ENCODE assay signal across 27 cellular contexts in genomic region chr17:82446124-82446523, GRCh38. TPM values are rescaled to one million over a fixed set of nuclear protein-coding genes. Genes with fewer than 3 reads are reported as not detected.
DNase-seq lines count a peak whose midpoint lies in the region; ATAC-seq, FAIRE-seq and TF ChIP-seq lines count a peak whose summit lies in the region.
"Had no signal": no experiment of that assay in that cellular context is flagged by ENCODE, and none has a peak within 500 bp of the region (broad histone marks: within the 10 kb centered on the region; RNA-seq: fewer than 3 reads in every experiment).

No MANE protein-coding gene starts in this region.

- ATAC-seq in CD8-positive, alpha-beta T cell, result no peak
- ATAC-seq in K562 (no peak), HG03097 (IDR thresholded peaks at IDR 0.05; ENCODE audit: low FRiP score, unreplicated experiment) (no peak)
- ATAC-seq: left colon had no signal

- H4K91ac ChIP-seq in neuronal stem cell (ENCODE audit: low read depth, low read length, poor library complexity), result no peak overlapping the region

- 85% methylated on average over 10 of the region's 15 CpGs for WGBS in K562 (ENCODE audit: insufficient coverage, low coverage, missing lambda C conversion rate)
- WGBS in neuronal stem cell (ENCODE audit: extremely low coverage in 2 of 2, insufficient read length in 2 of 2, insufficient replicate concordance in 1 of 2), 2 donors, result no CpG with 5 or more reads among the region's 15 CpGs

- H2AK5ac ChIP-seq in neuronal stem cell (ENCODE audit: low read depth, low read length), result peak overlapping the region; percentile 89

- no peaks in the 10 kb centered on the region for H3K9me3 ChIP-seq in CD8-positive, alpha-beta T cell (ENCODE audit: low read length)
- no peaks in the 10 kb centered on the region for H3K9me3 ChIP-seq in K562 (replicated peaks; ENCODE audit: control insufficient read depth, insufficient read depth, low read depth, low read length)
- peaks cover 0 to 6% of the 10 kb centered on the region in 2 donors for H3K9me3 ChIP-seq in neuronal stem cell (replicated peaks in 1 of 2; ENCODE audit: control insufficient read depth in 2 of 2, insufficient read depth in 1 of 2, low read depth in 1 of 2, low read length in 2 of 2)
- H3K9me3 ChIP-seq: Caco-2, tibial artery had no signal

- peak overlapping the region; percentile 60 for H3K27ac Mint-ChIP-seq in activated CD4-positive, alpha-beta memory T cell treated with anti-CD3 and anti-CD28 coated beads for 36 hours
- H3K27ac Mint-ChIP-seq in activated CD4-positive, alpha-beta memory T cell treated with anti-CD3 and anti-CD28 coated beads, Interleukin-2, amount 10 ng/mL, durations not matched to agents 7 days and 5 days, result no peak overlapping the region
- peak overlapping the region; percentile 69 for H3K27ac Mint-ChIP-seq in CD8-positive, alpha-beta T cell
- H3K27ac Mint-ChIP-seq: nephron, progenitor cell of endocrine pancreas had no signal

- FAIRE-seq in K562 (lab: Jason Lieb, UNC), result no peak

- CTCF ChIA-PET in activated CD4-positive, alpha-beta memory T cell treated with anti-CD3 and anti-CD28 coated beads for 36 hours (lab: Charles Lee), result interaction anchor here (0.6 to 1.3 kb wide), 3 partner anchors 12 to 21 kb away, joined by 3 to 5 read pairs (median 4); no protein-coding TSS in a partner anchor
- CTCF ChIA-PET in activated CD4-positive, alpha-beta memory T cell treated with anti-CD3 and anti-CD28 coated beads, Interleukin-2, amount 10 ng/mL, durations not matched to agents 7 days and 5 days (lab: Charles Lee), result interaction anchor here (1.2 kb wide), 1 partner anchor 21 kb away, joined by 6 read pairs; no protein-coding TSS in a partner anchor
- CTCF ChIA-PET in CD8-positive, alpha-beta T cell (lab: Charles Lee), result interaction anchor here (0.9 kb wide), 1 partner anchor 32 kb away, joined by 4 read pairs; no protein-coding TSS in a partner anchor
- CTCF ChIA-PET in K562 (lab: Yijun Ruan, JAX; ENCODE audit: low intra/inter-chr PET ratio), result no interaction called here

- H3K4ac ChIP-seq in neuronal stem cell (ENCODE audit: low read length), result no peak overlapping the region

- H3K9ac ChIP-seq in K562 (ENCODE audit: insufficient read depth in 1 of 2, low read depth in 2 of 2, low read length in 2 of 2) (peak overlapping the region in 1 of 2 experiments; percentile 78; a peak in 2 of 4 replicates), neuronal stem cell (ENCODE audit: low read depth, low read length, poor library complexity) (no peak overlapping the region)
- H3K9ac ChIP-seq: GM23248 had no signal

- in situ Hi-C loops in K562 (cut with MboI), result no loop called here

- no peak overlapping the region for H3K4me3 Mint-ChIP-seq in activated CD4-positive, alpha-beta memory T cell treated with anti-CD3 and anti-CD28 coated beads for 36 hours
- no peak overlapping the region for H3K4me3 Mint-ChIP-seq in activated CD4-positive, alpha-beta memory T cell treated with anti-CD3 and anti-CD28 coated beads, Interleukin-2, amount 10 ng/mL, durations not matched to agents 7 days and 5 days
- H3K4me3 Mint-ChIP-seq in CD8-positive, alpha-beta T cell, result no peak overlapping the region

- POLR2A ChIA-PET in activated CD4-positive, alpha-beta memory T cell treated with anti-CD3 and anti-CD28 coated beads for 36 hours (lab: Charles Lee), result no interaction called here
- POLR2A ChIA-PET in activated CD4-positive, alpha-beta memory T cell treated with anti-CD3 and anti-CD28 coated beads, Interleukin-2, amount 10 ng/mL, durations not matched to agents 7 days and 5 days (lab: Charles Lee), result interaction anchor here (0.7 kb wide), 2 partner anchors 10 kb away, joined by 3 read pairs; no protein-coding TSS in a partner anchor
- POLR2A ChIA-PET in CD8-positive, alpha-beta T cell (lab: Charles Lee), result interaction anchor here (0.9 kb wide), 1 partner anchor 66 kb away, joined by 4 read pairs; no protein-coding TSS in a partner anchor
- POLR2A ChIA-PET in K562 (lab: Yijun Ruan, JAX), result interaction anchor here (0.6 to 1.3 kb wide), 4 partner anchors 13 to 231 kb away, joined by 3 to 4 read pairs (median 3); partner anchors contain the start of gene FOXK2

- H2BK120ac ChIP-seq in neuronal stem cell (ENCODE audit: low read depth, low read length), result no peak overlapping the region

- no peaks in the 10 kb centered on the region for H3K27me3 ChIP-seq in CD8-positive, alpha-beta T cell (ENCODE audit: insufficient read depth, low read length)
- H3K27me3 ChIP-seq in K562 (ENCODE audit: control insufficient read depth in 2 of 2, insufficient read depth in 2 of 2, low read length in 2 of 2) (no peaks in the 10 kb centered on the region), neuronal stem cell (ENCODE audit: control insufficient read depth in 3 of 3, insufficient read depth in 3 of 3, low read depth in 1 of 3, low read length in 3 of 3) (no peaks in the 10 kb centered on the region)
- H3K27me3 ChIP-seq: tibial artery had no signal

- no peak for TF ChIP-seq EP300 in K562 (IDR thresholded peaks at IDR 0.05; ENCODE audit: low read length)

- H2BK12ac ChIP-seq in neuronal stem cell (ENCODE audit: low read length), result no peak overlapping the region

- peaks cover 21% of the 10 kb centered on the region for H3K36me3 ChIP-seq in CD8-positive, alpha-beta T cell (ENCODE audit: insufficient read depth, low read length)
- H3K36me3 ChIP-seq in K562 (ENCODE audit: control insufficient read depth, insufficient read depth, low read length) (peaks cover 34% of the 10 kb centered on the region; the same call in 2 of the 3 replicates), neuronal stem cell (replicated peaks in 1 of 2; ENCODE audit: control insufficient read depth in 2 of 2, insufficient read depth in 2 of 2, low read length in 2 of 2) (peaks cover 24 to 68% of the 10 kb centered on the region in 2 donors)

- H3K4me1 Mint-ChIP-seq in activated CD4-positive, alpha-beta memory T cell treated with anti-CD3 and anti-CD28 coated beads for 36 hours (ENCODE audit: low read depth), result peaks cover 25% of the 10 kb centered on the region
- H3K4me1 Mint-ChIP-seq in activated CD4-positive, alpha-beta memory T cell treated with anti-CD3 and anti-CD28 coated beads, Interleukin-2, amount 10 ng/mL, durations not matched to agents 7 days and 5 days, result peaks cover 30% of the 10 kb centered on the region
- peaks cover 33% of the 10 kb centered on the region for H3K4me1 Mint-ChIP-seq in CD8-positive, alpha-beta T cell (ENCODE audit: low read depth)

- H3K4me1 ChIP-seq in CD8-positive, alpha-beta T cell (ENCODE audit: insufficient read depth, low read length), result peaks cover 21% of the 10 kb centered on the region
- H3K4me1 ChIP-seq in K562 (replicated peaks in 1 of 2; ENCODE audit: control insufficient read depth in 2 of 2, insufficient read depth in 2 of 2, low read length in 2 of 2), result peaks cover 5 to 57% of the 10 kb centered on the region in 2 experiments
- peaks cover 10 to 16% of the 10 kb centered on the region in 2 donors for H3K4me1 ChIP-seq in neuronal stem cell (ENCODE audit: control insufficient read depth in 2 of 2, insufficient read depth in 1 of 2, low read depth in 1 of 2, low read length in 2 of 2)

- H3K18ac ChIP-seq in neuronal stem cell (ENCODE audit: low read length), result no peak overlapping the region

- no peak overlapping the region for H4K8ac ChIP-seq in neuronal stem cell (ENCODE audit: low read depth, low read length)

- H2AFZ ChIP-seq in K562 (ENCODE audit: low read depth, low read length), result no peak overlapping the region
- no peak overlapping the region for H2AFZ ChIP-seq in neuronal stem cell (ENCODE audit: low read length)
- H2AFZ ChIP-seq: GM23248 had no signal

- TF ChIP-seq RAD21 in K562 (CRISPR knock-in tag; conservative IDR thresholded peaks at IDR 0.05 in 1 of 2, IDR thresholded peaks at IDR 0.05 in 1 of 2), result no peak

- H3K23ac ChIP-seq in neuronal stem cell (ENCODE audit: low read depth, low read length, poor library complexity), result peak overlapping the region; percentile 55

- no peak for TF ChIP-seq CTCF in CD8-positive, alpha-beta T cell (IDR thresholded peaks at IDR 0.05)
- TF ChIP-seq CTCF in K562 (IDR thresholded peaks at IDR 0.05 in 2 of 3, conservative IDR thresholded peaks at IDR 0.05 in 1 of 3; ENCODE audit: insufficient read depth in 2 of 3, low read depth in 1 of 3, low read length in 3 of 3), result no peak

- no peaks in the 10 kb centered on the region for H3K9me3 Mint-ChIP-seq in activated CD4-positive, alpha-beta memory T cell treated with anti-CD3 and anti-CD28 coated beads for 36 hours
- no peaks in the 10 kb centered on the region for H3K9me3 Mint-ChIP-seq in activated CD4-positive, alpha-beta memory T cell treated with anti-CD3 and anti-CD28 coated beads, Interleukin-2, amount 10 ng/mL, durations not matched to agents 7 days and 5 days
- H3K9me3 Mint-ChIP-seq in CD8-positive, alpha-beta T cell, result no peaks in the 10 kb centered on the region
- H3K9me3 Mint-ChIP-seq: activated CD4-positive, alpha-beta T cell treated with anti-CD3 and anti-CD28 coated beads, Interleukin-2, amount 10 ng/mL, durations not matched to agents 24 days and 14 days had no signal

- H3K79me2 ChIP-seq in K562 (ENCODE audit: control insufficient read depth, insufficient read depth, low read length), result peaks cover 23% of the 10 kb centered on the region

- peak overlapping the region; percentile 82 for H2BK5ac ChIP-seq in neuronal stem cell (ENCODE audit: low read length)

- no peak overlapping the region for H3K14ac ChIP-seq in neuronal stem cell (ENCODE audit: low read length)

- BruUV-seq in K562 (replicated peaks; lab: Mats Ljungman, UMichigan), result no TSS peak

- H3K4me2 ChIP-seq in K562 (ENCODE audit: insufficient read depth, low read length), result no peak overlapping the region
- no peak overlapping the region for H3K4me2 ChIP-seq in neuronal stem cell (ENCODE audit: insufficient read depth, low read length, poor library complexity, severe bottlenecking)

- H3K36me3 Mint-ChIP-seq in activated CD4-positive, alpha-beta memory T cell treated with anti-CD3 and anti-CD28 coated beads for 36 hours, result peaks cover 48% of the 10 kb centered on the region
- peaks cover 45% of the 10 kb centered on the region for H3K36me3 Mint-ChIP-seq in activated CD4-positive, alpha-beta memory T cell treated with anti-CD3 and anti-CD28 coated beads, Interleukin-2, amount 10 ng/mL, durations not matched to agents 7 days and 5 days (ENCODE audit: low read depth)
- peaks cover 53% of the 10 kb centered on the region for H3K36me3 Mint-ChIP-seq in CD8-positive, alpha-beta T cell

- H3K4me3 ChIP-seq in CD8-positive, alpha-beta T cell (ENCODE audit: low read depth, low read length), result no peak overlapping the region
- H3K4me3 ChIP-seq in K562 (no peak overlapping the region), neuronal stem cell (ENCODE audit: low read length in 2 of 2) (no peak overlapping the region)
- H3K4me3 ChIP-seq: GM23248, tibial artery had no signal

- H3K79me1 ChIP-seq in neuronal stem cell (ENCODE audit: low read depth, low read length), result peaks cover 25% of the 10 kb centered on the region

- H3K27me3 Mint-ChIP-seq in activated CD4-positive, alpha-beta memory T cell treated with anti-CD3 and anti-CD28 coated beads for 36 hours, result no peaks in the 10 kb centered on the region
- H3K27me3 Mint-ChIP-seq in activated CD4-positive, alpha-beta memory T cell treated with anti-CD3 and anti-CD28 coated beads, Interleukin-2, amount 10 ng/mL, durations not matched to agents 7 days and 5 days, result no peaks in the 10 kb centered on the region
- no peaks in the 10 kb centered on the region for H3K27me3 Mint-ChIP-seq in CD8-positive, alpha-beta T cell (ENCODE audit: low read depth)
- H3K27me3 Mint-ChIP-seq: activated CD4-positive, alpha-beta T cell treated with anti-CD3 and anti-CD28 coated beads, Interleukin-2, amount 10 ng/mL, durations not matched to agents 24 days and 14 days; progenitor cell of endocrine pancreas had no signal

- TF ChIP-seq POLR2A in K562 (conservative IDR thresholded peaks at IDR 0.05), result no peak

- no peaks in the 10 kb centered on the region for H3K9me1 ChIP-seq in K562 (ENCODE audit: control insufficient read depth, insufficient read depth, low read length)

- DNase-seq in activated CD4-positive, alpha-beta memory T cell treated with anti-CD3 and anti-CD28 coated beads for 36 hours, result no peak
- no peak for DNase-seq in activated CD4-positive, alpha-beta memory T cell treated with anti-CD3 and anti-CD28 coated beads, Interleukin-2, amount 10 ng/mL, durations not matched to agents 7 days and 5 days
- no peak for DNase-seq in CD8-positive, alpha-beta T cell
- DNase-seq in K562 (ENCODE audit: extremely low read depth in 1 of 4, low spot score in 3 of 4) (no peak), neuronal stem cell (ENCODE audit: low spot score) (no peak), AG08396 (ENCODE audit: low spot score) (no peak)
- DNase-seq in stimulated activated naive CD4-positive, alpha-beta T cell (lab: John Stamatoyannopoulos, UW), result no peak
- DNase-seq: 8988T; activated CD4-positive, alpha-beta T cell treated with anti-CD3 and anti-CD28 coated beads, Interleukin-2, amount 10 ng/mL, durations not matched to agents 24 days and 14 days; activated CD8-positive, alpha-beta memory T cell treated with anti-CD3 and anti-CD28 coated beads, Interleukin-2, amount 50 U/mL, for 4 hours; activated gamma-delta T cell treated with Interleukin-2 at 50 U/mL for 16 hours; AML-193; aorta; Caco-2; GM23248; head of caudate nucleus; left colon; mesendoderm; NCI-H1105 treated with DMSO at 0.1 percent for 48 hours; NCI-H2029 treated with DMSO at 0.1 percent for 48 hours; NCI-H226; OCI-M1; SIG-M5; tibial artery had no signal

- H2BK15ac ChIP-seq in neuronal stem cell (ENCODE audit: low read length), result no peak overlapping the region

- no peak overlapping the region for H3K27ac ChIP-seq in CD8-positive, alpha-beta T cell (ENCODE audit: low read depth, low read length)
- H3K27ac ChIP-seq in K562 (ENCODE audit: extremely low read depth, low read depth, low read length) (no peak overlapping the region), neuronal stem cell (replicated peaks; ENCODE audit: low read length) (peak overlapping the region; percentile 58)
- H3K27ac ChIP-seq: GM23248 had no signal

- no peaks in the 10 kb centered on the region for H4K20me1 ChIP-seq in K562 (replicated peaks; ENCODE audit: control insufficient read depth, insufficient read depth, low read length)

- intact Hi-C loops in activated CD4-positive, alpha-beta memory T cell treated with anti-CD3 and anti-CD28 coated beads for 36 hours (cut with micrococcal nuclease), result no loop called here
- intact Hi-C loops in CD8-positive, alpha-beta T cell (cut with DNase I, micrococcal nuclease), result no loop called here
- intact Hi-C loops in K562 (cut with micrococcal nuclease), result no loop called here

RNA-seq across cellular contexts. Expression of gene CYBC1, which starts 4.4 kb away (rescaled TPM):
- 100 to 1,000 TPM; 333 to 343 TPM for total RNA-seq in activated CD4-positive, alpha-beta memory T cell treated with anti-CD3 and anti-CD28 coated beads for 36 hours
- 100 to 1,000 TPM; 308 to 313 TPM for total RNA-seq in activated CD4-positive, alpha-beta memory T cell treated with anti-CD3 and anti-CD28 coated beads, Interleukin-2, amount 10 ng/mL, durations not matched to agents 7 days and 5 days
- total RNA-seq in CD8-positive, alpha-beta T cell, result 10 to 100 TPM; 52.9 to 63.9 TPM
- 155 and 369 TPM in 2 replicates for total RNA-seq in K562 (2011; cell fraction: chromatin; rRNA removed; ENCODE audit: low replicate concordance)
- total RNA-seq in K562 (2011; cell fraction: nucleolus; rRNA removed), result 226 and 254 TPM in 2 replicates
- 195 and 197 TPM in 2 replicates for total RNA-seq in K562 (2011; cell fraction: nucleoplasm; rRNA removed)
- total RNA-seq in K562 (2014; rRNA removed) (51.8 and 54.5 TPM in 2 replicates), K562 (2014; rRNA removed; fragmentation: Illumina TruSeq; extraction: Trizol) (29.5 and 35.8 TPM in 2 replicates), K562 (2015; rRNA removed; fragmentation: Illumina TruSeq; extraction: Trizol) (47.8 and 50.1 TPM in 2 replicates), K562 (2021) (71.4 and 71.8 TPM in 2 replicates)
- polyA plus RNA-seq in K562 (2011; rRNA removed) (49.9 TPM in 2 replicates), K562 (2014; fragmentation: Illumina TruSeq; extraction: Trizol) (68.5 and 74.8 TPM in 2 replicates), K562 (2014; fragmentation: Nextera tagmentation; extraction: Ambion mirVana) (1 to 10 TPM; 1.3 to 3.8 TPM), K562 (2014; rRNA removed) (64.3 and 64.8 TPM in 2 replicates)
- polyA plus RNA-seq in K562 (2011; cell fraction: cytosol; rRNA removed), result 58.3 and 104 TPM in 2 replicates
- 149 and 242 TPM in 2 replicates for polyA plus RNA-seq in K562 (2011; cell fraction: nucleus; rRNA removed)
- polyA plus RNA-seq in K562 (2012), result 74.7 and 93.3 TPM in 2 replicates
- polyA minus RNA-seq in K562 (2011; rRNA and poly(A)+ RNA removed), result 17.2 and 36.1 TPM in 2 replicates
- polyA minus RNA-seq in K562 (2011; cell fraction: cytosol; rRNA and poly(A)+ RNA removed), result 32.9 and 43.7 TPM in 2 replicates
- 56.5 and 68.9 TPM in 2 replicates for polyA minus RNA-seq in K562 (2011; cell fraction: nucleus; rRNA and poly(A)+ RNA removed)
- 42.0 TPM for polyA plus RNA-seq in neuronal stem cell (2013, experiment 1 of 2)
- 41.3 TPM for polyA plus RNA-seq in neuronal stem cell (2013, experiment 2 of 2)

RNA-seq across cellular contexts. Expression of gene NARF, which starts 12.4 kb away (rescaled TPM):
- 100 to 1,000 TPM; 101 to 110 TPM for total RNA-seq in activated CD4-positive, alpha-beta memory T cell treated with anti-CD3 and anti-CD28 coated beads for 36 hours
- 100 to 1,000 TPM; 150 to 153 TPM for total RNA-seq in activated CD4-positive, alpha-beta memory T cell treated with anti-CD3 and anti-CD28 coated beads, Interleukin-2, amount 10 ng/mL, durations not matched to agents 7 days and 5 days
- 10 to 100 TPM; 60.0 to 60.1 TPM for total RNA-seq in CD8-positive, alpha-beta T cell
- total RNA-seq in K562 (2011; cell fraction: chromatin; rRNA removed; ENCODE audit: low replicate concordance), result 547 and 619 TPM in 2 replicates
- total RNA-seq in K562 (2011; cell fraction: nucleolus; rRNA removed), result 271 and 284 TPM in 2 replicates
- total RNA-seq in K562 (2011; cell fraction: nucleoplasm; rRNA removed), result 322 TPM in 2 replicates
- 132 and 145 TPM in 2 replicates for total RNA-seq in K562 (2014; rRNA removed)
- total RNA-seq in K562 (2014; rRNA removed; fragmentation: Illumina TruSeq; extraction: Trizol), result 101 and 104 TPM in 2 replicates
- 84.1 and 89.0 TPM in 2 replicates for total RNA-seq in K562 (2015; rRNA removed; fragmentation: Illumina TruSeq; extraction: Trizol)
- 272 and 273 TPM in 2 replicates for total RNA-seq in K562 (2021)
- 396 and 423 TPM in 2 replicates for polyA plus RNA-seq in K562 (2011; rRNA removed)
- polyA plus RNA-seq in K562 (2011; cell fraction: cytosol; rRNA removed), result 406 and 485 TPM in 2 replicates
- 513 and 551 TPM in 2 replicates for polyA plus RNA-seq in K562 (2011; cell fraction: nucleus; rRNA removed)
- 317 and 446 TPM in 2 replicates for polyA plus RNA-seq in K562 (2012)
- polyA plus RNA-seq in K562 (2014; fragmentation: Illumina TruSeq; extraction: Trizol), result 218 and 257 TPM in 2 replicates
- polyA plus RNA-seq in K562 (2014; fragmentation: Nextera tagmentation; extraction: Ambion mirVana), result 100 to 1,000 TPM in 1 of 2 experiments, 10 to 100 TPM in 1; 60.4 to 114 TPM
- polyA plus RNA-seq in K562 (2014; rRNA removed), result 250 and 261 TPM in 2 replicates
- 234 and 254 TPM in 2 replicates for polyA minus RNA-seq in K562 (2011; rRNA and poly(A)+ RNA removed)
- 143 and 160 TPM in 2 replicates for polyA minus RNA-seq in K562 (2011; cell fraction: cytosol; rRNA and poly(A)+ RNA removed)
- polyA minus RNA-seq in K562 (2011; cell fraction: nucleus; rRNA and poly(A)+ RNA removed), result 73.8 and 104 TPM in 2 replicates
- polyA plus RNA-seq in neuronal stem cell (2013, experiment 1 of 2), result 107 TPM
- 107 TPM for polyA plus RNA-seq in neuronal stem cell (2013, experiment 2 of 2)

RNA-seq across cellular contexts. Expression of gene OGFOD3, which starts 27.7 kb away (rescaled TPM):
- 10 to 100 TPM; 29.7 to 32.2 TPM for total RNA-seq in activated CD4-positive, alpha-beta memory T cell treated with anti-CD3 and anti-CD28 coated beads for 36 hours
- 10 to 100 TPM; 26.7 to 29.4 TPM for total RNA-seq in activated CD4-positive, alpha-beta memory T cell treated with anti-CD3 and anti-CD28 coated beads, Interleukin-2, amount 10 ng/mL, durations not matched to agents 7 days and 5 days
- total RNA-seq in CD8-positive, alpha-beta T cell, result 10 to 100 TPM; 11.4 to 14.1 TPM
- 39.5 and 85.3 TPM in 2 replicates for total RNA-seq in K562 (2011; cell fraction: chromatin; rRNA removed; ENCODE audit: low replicate concordance)
- 68.9 and 71.6 TPM in 2 replicates for total RNA-seq in K562 (2011; cell fraction: nucleolus; rRNA removed)
- 53.3 and 56.9 TPM in 2 replicates for total RNA-seq in K562 (2011; cell fraction: nucleoplasm; rRNA removed)
- total RNA-seq in K562 (2014; rRNA removed), result 34.7 and 44.7 TPM in 2 replicates
- 8.9 and 12.3 TPM in 2 replicates for total RNA-seq in K562 (2014; rRNA removed; fragmentation: Illumina TruSeq; extraction: Trizol)
- total RNA-seq in K562 (2015; rRNA removed; fragmentation: Illumina TruSeq; extraction: Trizol), result 18.0 and 18.9 TPM in 2 replicates
- 40.5 and 43.6 TPM in 2 replicates for total RNA-seq in K562 (2021)
- polyA plus RNA-seq in K562 (2011; rRNA removed), result 23.8 and 31.8 TPM in 2 replicates
- polyA plus RNA-seq in K562 (2011; cell fraction: cytosol; rRNA removed), result 43.8 and 57.1 TPM in 2 replicates
- 27.5 and 35.1 TPM in 2 replicates for polyA plus RNA-seq in K562 (2011; cell fraction: nucleus; rRNA removed)
- polyA plus RNA-seq in K562 (2012), result 31.5 and 39.2 TPM in 2 replicates
- 18.3 and 23.3 TPM in 2 replicates for polyA plus RNA-seq in K562 (2014; fragmentation: Illumina TruSeq; extraction: Trizol)
- polyA plus RNA-seq in K562 (2014; fragmentation: Nextera tagmentation; extraction: Ambion mirVana), result 1 to 10 TPM in 1 of 2 experiments, under 1 TPM in 1; 0.69 to 1.8 TPM
- 33.3 and 34.5 TPM in 2 replicates for polyA plus RNA-seq in K562 (2014; rRNA removed)
- 15.2 and 19.6 TPM in 2 replicates for polyA minus RNA-seq in K562 (2011; rRNA and poly(A)+ RNA removed)
- polyA minus RNA-seq in K562 (2011; cell fraction: cytosol; rRNA and poly(A)+ RNA removed), result 27.3 and 39.2 TPM in 2 replicates
- polyA minus RNA-seq in K562 (2011; cell fraction: nucleus; rRNA and poly(A)+ RNA removed), result 8.6 and 12.7 TPM in 2 replicates
- polyA plus RNA-seq in neuronal stem cell (2013, experiment 1 of 2), result 14.8 TPM
- polyA plus RNA-seq in neuronal stem cell (2013, experiment 2 of 2), result 15.3 TPM

RNA-seq across cellular contexts. Expression of gene HEXD, which starts 28.0 kb away (rescaled TPM):
- 10 to 100 TPM; 21.7 to 26.0 TPM for total RNA-seq in activated CD4-positive, alpha-beta memory T cell treated with anti-CD3 and anti-CD28 coated beads for 36 hours
- 10 to 100 TPM; 58.3 to 60.6 TPM for total RNA-seq in activated CD4-positive, alpha-beta memory T cell treated with anti-CD3 and anti-CD28 coated beads, Interleukin-2, amount 10 ng/mL, durations not matched to agents 7 days and 5 days
- total RNA-seq in CD8-positive, alpha-beta T cell, result 10 to 100 TPM; 24.6 to 25.0 TPM
- 73.7 and 159 TPM in 2 replicates for total RNA-seq in K562 (2011; cell fraction: chromatin; rRNA removed; ENCODE audit: low replicate concordance)
- total RNA-seq in K562 (2011; cell fraction: nucleolus; rRNA removed), result 83.4 and 88.2 TPM in 2 replicates
- total RNA-seq in K562 (2011; cell fraction: nucleoplasm; rRNA removed), result 65.7 and 67.2 TPM in 2 replicates
- 10.5 and 12.3 TPM in 2 replicates for total RNA-seq in K562 (2014; rRNA removed)
- 5.3 and 6.7 TPM in 2 replicates for total RNA-seq in K562 (2014; rRNA removed; fragmentation: Illumina TruSeq; extraction: Trizol)
- total RNA-seq in K562 (2015; rRNA removed; fragmentation: Illumina TruSeq; extraction: Trizol), result 8.3 and 10.0 TPM in 2 replicates
- 16.9 and 17.5 TPM in 2 replicates for total RNA-seq in K562 (2021)
- 20.0 and 22.3 TPM in 2 replicates for polyA plus RNA-seq in K562 (2011; rRNA removed)
- 9.6 and 16.9 TPM in 2 replicates for polyA plus RNA-seq in K562 (2011; cell fraction: cytosol; rRNA removed)
- polyA plus RNA-seq in K562 (2011; cell fraction: nucleus; rRNA removed), result 208 and 322 TPM in 2 replicates
- polyA plus RNA-seq in K562 (2012), result 13.2 and 23.9 TPM in 2 replicates
- polyA plus RNA-seq in K562 (2014; fragmentation: Illumina TruSeq; extraction: Trizol), result 8.7 and 10.9 TPM in 2 replicates
- polyA plus RNA-seq in K562 (2014; fragmentation: Nextera tagmentation; extraction: Ambion mirVana), result 1 to 10 TPM; 1.0 TPM
- 21.9 and 25.3 TPM in 2 replicates for polyA plus RNA-seq in K562 (2014; rRNA removed)
- polyA minus RNA-seq in K562 (2011; rRNA and poly(A)+ RNA removed), result 6.1 and 7.1 TPM in 2 replicates
- 5.5 and 6.5 TPM in 2 replicates for polyA minus RNA-seq in K562 (2011; cell fraction: cytosol; rRNA and poly(A)+ RNA removed)
- 28.3 and 30.8 TPM in 2 replicates for polyA minus RNA-seq in K562 (2011; cell fraction: nucleus; rRNA and poly(A)+ RNA removed)
- polyA plus RNA-seq in neuronal stem cell (2013, experiment 1 of 2), result 19.9 TPM
- polyA plus RNA-seq in neuronal stem cell (2013, experiment 2 of 2), result 19.4 TPM
